ENCODE assay signal across 2 cellular contexts in the genomic region with DNA sequence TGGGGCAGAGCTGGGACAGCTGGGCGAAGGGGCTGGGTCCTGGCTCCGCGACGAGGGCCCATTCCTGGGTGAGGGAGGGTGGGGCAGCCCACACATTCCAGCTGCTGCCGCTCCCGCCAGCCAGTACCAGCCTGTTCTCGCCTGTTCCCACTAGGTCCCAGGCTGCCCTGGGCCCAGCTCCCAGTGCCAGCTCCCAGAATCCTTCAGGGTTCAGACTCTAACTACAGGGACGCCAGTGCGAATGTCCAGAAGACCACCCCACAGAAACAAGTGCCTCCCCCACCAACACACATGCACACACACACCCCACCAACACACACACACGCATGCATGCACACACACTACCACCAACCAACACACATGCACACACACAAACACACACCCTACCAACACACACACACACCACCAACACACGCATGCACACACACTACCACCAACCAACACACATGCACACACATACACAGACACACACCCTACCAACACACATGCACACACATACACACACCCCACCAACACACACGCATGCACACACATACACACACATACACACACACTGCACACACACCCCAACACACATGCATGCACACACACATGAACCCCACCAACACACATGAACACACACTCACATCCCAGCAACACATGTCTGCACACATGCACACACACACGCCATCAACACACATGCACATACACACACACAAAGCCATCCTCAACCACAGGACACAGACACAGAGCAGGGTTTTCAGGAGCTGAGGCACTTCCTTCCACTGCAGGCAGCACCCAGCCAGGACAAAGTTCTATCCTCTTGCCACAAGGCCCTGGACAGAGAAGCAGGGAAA.
TF ChIP-seq lines count a peak whose summit lies in the region.

No MANE protein-coding gene starts in this region.

TF ChIP-seq in HCT116, 20 proteins besides CTCF, POLR2A, EP300 and RAD21:
- TF ChIP-seq EZH2phosphoT487 (IDR thresholded peaks at IDR 0.05; ENCODE audit: borderline replicate concordance) = no peak
- TF ChIP-seq, protein P1, sequence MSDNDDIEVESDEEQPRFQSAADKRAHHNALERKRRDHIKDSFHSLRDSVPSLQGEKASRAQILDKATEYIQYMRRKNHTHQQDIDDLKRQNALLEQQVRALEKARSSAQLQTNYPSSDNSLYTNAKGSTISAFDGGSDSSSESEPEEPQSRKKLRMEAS (IDR thresholded peaks at IDR 0.05) = peak; percentile 25; the same call in 1 of the 2 replicates

TF ChIP-seq in K562, 482 proteins besides CTCF, POLR2A, EP300 and RAD21:
- TF ChIP-seq, protein P2, sequence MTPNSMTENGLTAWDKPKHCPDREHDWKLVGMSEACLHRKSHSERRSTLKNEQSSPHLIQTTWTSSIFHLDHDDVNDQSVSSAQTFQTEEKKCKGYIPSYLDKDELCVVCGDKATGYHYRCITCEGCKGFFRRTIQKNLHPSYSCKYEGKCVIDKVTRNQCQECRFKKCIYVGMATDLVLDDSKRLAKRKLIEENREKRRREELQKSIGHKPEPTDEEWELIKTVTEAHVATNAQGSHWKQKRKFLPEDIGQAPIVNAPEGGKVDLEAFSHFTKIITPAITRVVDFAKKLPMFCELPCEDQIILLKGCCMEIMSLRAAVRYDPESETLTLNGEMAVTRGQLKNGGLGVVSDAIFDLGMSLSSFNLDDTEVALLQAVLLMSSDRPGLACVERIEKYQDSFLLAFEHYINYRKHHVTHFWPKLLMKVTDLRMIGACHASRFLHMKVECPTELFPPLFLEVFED (CRISPR knock-in tag; conservative IDR thresholded peaks at IDR 0.05) = 0 out of 2 replicates have a peak, but pooled peaks have one; percentile 10
- TF ChIP-seq STAT5A (IDR thresholded peaks at IDR 0.05; ENCODE audit: borderline replicate concordance, low read length) (no peak), FIP1L1 (IDR thresholded peaks at IDR 0.05; ENCODE audit: low read depth, low read length, poor library complexity, severe bottlenecking) (no peak), LARP7 (IDR thresholded peaks at IDR 0.05) (0 out of 2 replicates have a peak, but pooled peaks have one; percentile 23), TSC22D4 (tag; IDR thresholded peaks at IDR 0.05) (peak; percentile 47; the same call in 1 of the 2 replicates), ARHGAP35 (IDR thresholded peaks at IDR 0.05; ENCODE audit: partially characterized antibody) (peak; percentile 53), ZNF507 (tag; conservative IDR thresholded peaks at IDR 0.05) (no peak), HDAC1 (IDR thresholded peaks at IDR 0.05) (peak in 1 of 2 experiments; percentile 33; a peak in 1 of 4 replicates), SMARCA5 (IDR thresholded peaks at IDR 0.05) (0 out of 2 replicates have a peak, but pooled peaks have one; percentile 24), PHF20 (IDR thresholded peaks at IDR 0.05; ENCODE audit: partially characterized antibody) (peak; percentile 62), HDGF (IDR thresholded peaks at IDR 0.05) (0 out of 2 replicates have a peak, but pooled peaks have one; percentile 66)
- TF ChIP-seq, protein P3, sequence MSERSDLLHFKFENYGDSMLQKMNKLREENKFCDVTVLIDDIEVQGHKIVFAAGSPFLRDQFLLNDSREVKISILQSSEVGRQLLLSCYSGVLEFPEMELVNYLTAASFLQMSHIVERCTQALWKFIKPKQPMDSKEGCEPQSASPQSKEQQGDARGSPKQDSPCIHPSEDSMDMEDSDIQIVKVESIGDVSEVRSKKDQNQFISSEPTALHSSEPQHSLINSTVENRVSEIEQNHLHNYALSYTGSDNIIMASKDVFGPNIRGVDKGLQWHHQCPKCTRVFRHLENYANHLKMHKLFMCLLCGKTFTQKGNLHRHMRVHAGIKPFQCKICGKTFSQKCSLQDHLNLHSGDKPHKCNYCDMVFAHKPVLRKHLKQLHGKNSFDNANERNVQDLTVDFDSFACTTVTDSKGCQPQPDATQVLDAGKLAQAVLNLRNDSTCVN (CRISPR knock-in tag; IDR thresholded peaks at IDR 0.05) = peak; percentile 87; the same call in 1 of the 2 replicates
- TF ChIP-seq, protein P4, sequence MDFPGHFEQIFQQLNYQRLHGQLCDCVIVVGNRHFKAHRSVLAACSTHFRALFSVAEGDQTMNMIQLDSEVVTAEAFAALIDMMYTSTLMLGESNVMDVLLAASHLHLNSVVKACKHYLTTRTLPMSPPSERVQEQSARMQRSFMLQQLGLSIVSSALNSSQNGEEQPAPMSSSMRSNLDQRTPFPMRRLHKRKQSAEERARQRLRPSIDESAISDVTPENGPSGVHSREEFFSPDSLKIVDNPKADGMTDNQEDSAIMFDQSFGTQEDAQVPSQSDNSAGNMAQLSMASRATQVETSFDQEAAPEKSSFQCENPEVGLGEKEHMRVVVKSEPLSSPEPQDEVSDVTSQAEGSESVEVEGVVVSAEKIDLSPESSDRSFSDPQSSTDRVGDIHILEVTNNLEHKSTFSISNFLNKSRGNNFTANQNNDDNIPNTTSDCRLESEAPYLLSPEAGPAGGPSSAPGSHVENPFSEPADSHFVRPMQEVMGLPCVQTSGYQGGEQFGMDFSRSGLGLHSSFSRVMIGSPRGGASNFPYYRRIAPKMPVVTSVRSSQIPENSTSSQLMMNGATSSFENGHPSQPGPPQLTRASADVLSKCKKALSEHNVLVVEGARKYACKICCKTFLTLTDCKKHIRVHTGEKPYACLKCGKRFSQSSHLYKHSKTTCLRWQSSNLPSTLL (IDR thresholded peaks at IDR 0.05) = 0 out of 2 replicates have a peak, but pooled peaks have one; percentile 14
- TF ChIP-seq, protein P5, sequence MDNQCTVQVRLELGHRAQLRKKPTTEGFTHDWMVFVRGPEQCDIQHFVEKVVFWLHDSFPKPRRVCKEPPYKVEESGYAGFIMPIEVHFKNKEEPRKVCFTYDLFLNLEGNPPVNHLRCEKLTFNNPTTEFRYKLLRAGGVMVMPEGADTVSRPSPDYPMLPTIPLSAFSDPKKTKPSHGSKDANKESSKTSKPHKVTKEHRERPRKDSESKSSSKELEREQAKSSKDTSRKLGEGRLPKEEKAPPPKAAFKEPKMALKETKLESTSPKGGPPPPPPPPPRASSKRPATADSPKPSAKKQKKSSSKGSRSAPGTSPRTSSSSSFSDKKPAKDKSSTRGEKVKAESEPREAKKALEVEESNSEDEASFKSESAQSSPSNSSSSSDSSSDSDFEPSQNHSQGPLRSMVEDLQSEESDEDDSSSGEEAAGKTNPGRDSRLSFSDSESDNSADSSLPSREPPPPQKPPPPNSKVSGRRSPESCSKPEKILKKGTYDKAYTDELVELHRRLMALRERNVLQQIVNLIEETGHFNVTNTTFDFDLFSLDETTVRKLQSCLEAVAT (IDR thresholded peaks at IDR 0.05) = peak in 1 of 2 experiments; percentile 15; a peak in 1 of 4 replicates
- TF ChIP-seq, protein P6, sequence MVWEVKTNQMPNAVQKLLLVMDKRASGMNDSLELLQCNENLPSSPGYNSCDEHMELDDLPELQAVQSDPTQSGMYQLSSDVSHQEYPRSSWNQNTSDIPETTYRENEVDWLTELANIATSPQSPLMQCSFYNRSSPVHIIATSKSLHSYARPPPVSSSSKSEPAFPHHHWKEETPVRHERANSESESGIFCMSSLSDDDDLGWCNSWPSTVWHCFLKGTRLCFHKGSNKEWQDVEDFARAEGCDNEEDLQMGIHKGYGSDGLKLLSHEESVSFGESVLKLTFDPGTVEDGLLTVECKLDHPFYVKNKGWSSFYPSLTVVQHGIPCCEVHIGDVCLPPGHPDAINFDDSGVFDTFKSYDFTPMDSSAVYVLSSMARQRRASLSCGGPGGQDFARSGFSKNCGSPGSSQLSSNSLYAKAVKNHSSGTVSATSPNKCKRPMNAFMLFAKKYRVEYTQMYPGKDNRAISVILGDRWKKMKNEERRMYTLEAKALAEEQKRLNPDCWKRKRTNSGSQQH (CRISPR knock-in tag; IDR thresholded peaks at IDR 0.05) = peak; percentile 61; the same call in 1 of the 2 replicates
TF ChIP-seq in K562: peak in this region for 12.
